23 cellular contexts compared by ENCODE assay signal in the genomic region with DNA sequence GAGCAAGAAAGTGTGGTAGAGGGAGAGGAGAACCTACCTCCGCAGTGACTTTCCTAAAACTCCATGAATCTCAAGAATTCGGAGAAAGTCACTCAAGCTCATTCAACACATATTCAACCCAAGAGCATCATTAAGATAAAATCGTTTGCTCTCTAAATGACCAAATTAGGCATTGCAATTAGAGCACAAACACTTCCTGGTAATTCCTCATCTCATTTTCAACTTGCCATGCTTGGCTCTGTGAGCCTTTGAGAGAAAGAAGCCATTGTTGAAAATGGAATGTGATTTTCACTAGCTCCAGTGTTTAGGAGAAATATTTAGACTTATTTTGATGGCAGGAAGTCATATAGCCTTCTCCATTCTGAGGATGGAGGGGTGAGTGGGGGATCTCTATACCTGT.
"Had no signal": no experiment of that assay in that cellular context is flagged by ENCODE, and none has a peak within 500 bp of the region (broad histone marks: within the 10 kb centered on the region; RNA-seq: fewer than 3 reads in every experiment).

No MANE protein-coding gene starts in this region.

- H3K4me3 Mint-ChIP-seq: activated B cell treated with CpG ODN at 0.5 μM for 24 hours; activated CD4-positive, alpha-beta T cell treated with anti-CD3 and anti-CD28 coated beads for 36 hours; activated naive CD8-positive, alpha-beta T cell treated with anti-CD3 and anti-CD28 coated beads, Interleukin-2, amount 10 ng/mL, durations not matched to agents 7 days and 5 days; activated T-cell treated with anti-CD3 and anti-CD28 coated beads, Interleukin-2, amount 50 U/mL, for 4 hours; memory B cell; naive B cell; T-helper 1 cell treated with Interleukin-12 subunit alpha and Interleukin-12 subunit beta and Interleukin-4 antibody, amounts not matched to agents 30 μg/mL and 1 μg/mL, for 36 hours had no signal

- H3K4me1 ChIP-seq: gastrocnemius medialis, psoas muscle, tibial artery had no signal

- H3K27me3 ChIP-seq: gastrocnemius medialis had no signal

- H3K9me3 ChIP-seq: gastrocnemius medialis, psoas muscle, tibial artery had no signal

- H3K4me1 Mint-ChIP-seq: activated B cell treated with CpG ODN at 0.5 μM for 24 hours; activated CD4-positive, alpha-beta T cell treated with anti-CD3 and anti-CD28 coated beads for 36 hours; activated naive CD8-positive, alpha-beta T cell treated with anti-CD3 and anti-CD28 coated beads, Interleukin-2, amount 10 ng/mL, durations not matched to agents 7 days and 5 days; memory B cell; naive B cell had no signal

- ATAC-seq: activated CD4-positive, alpha-beta T cell treated with anti-CD3 and anti-CD28 coated beads for 36 hours; activated T-cell treated with anti-CD3 and anti-CD28 coated beads, Interleukin-2, amount 50 U/mL, for 4 hours; esophagus mucosa; gastrocnemius medialis; left cardiac atrium; psoas muscle; right cardiac atrium; stimulated activated naive CD8-positive, alpha-beta T cell treated with anti-CD3 and anti-CD28 coated beads, Interleukin-15, Interleukin-2, amounts not matched to agents 100 U/mL and 50 U/mL, for 24 hours had no signal

- DNase-seq: activated B cell treated with CpG ODN at 0.5 μM for 24 hours; activated CD4-positive, alpha-beta T cell treated with anti-CD3 and anti-CD28 coated beads for 36 hours; activated CD4-positive, alpha-beta T cell treated with anti-CD3 and anti-CD28 coated beads, Interleukin-2, amount 50 U/mL, for 4 hours; activated CD8-positive, alpha-beta memory T cell treated with anti-CD3 and anti-CD28 coated beads, Interleukin-2, amount 50 U/mL, for 48 hours; activated naive CD4-positive, alpha-beta T cell treated with Interleukin-2 at 50 U/mL for 16 hours; activated naive CD8-positive, alpha-beta T cell treated with anti-CD3 and anti-CD28 coated beads, Interleukin-2, amount 10 ng/mL, durations not matched to agents 7 days and 5 days; activated T-cell treated with anti-CD3 and anti-CD28 coated beads, Interleukin-2, amount 50 U/mL, for 4 hours; amniotic stem cell; effector CD4-positive, alpha-beta T cell; gastrocnemius medialis; head of caudate nucleus; hypothalamus; left cardiac atrium; naive B cell; psoas muscle; right cardiac atrium; stimulated activated CD4-positive, alpha-beta T cell treated with anti-CD3 and anti-CD28 coated beads, Interleukin-4, amount 100 ng/mL, for 4 hours; stimulated activated naive CD8-positive, alpha-beta T cell treated with anti-CD3 and anti-CD28 coated beads, Interleukin-15, Interleukin-2, amounts not matched to agents 100 U/mL and 50 U/mL, for 24 hours; T1000; tibial artery had no signal

- H3K36me3 Mint-ChIP-seq: activated naive CD8-positive, alpha-beta T cell treated with anti-CD3 and anti-CD28 coated beads, Interleukin-2, amount 10 ng/mL, durations not matched to agents 7 days and 5 days; memory B cell; naive B cell had no signal

- H3K27ac ChIP-seq: gastrocnemius medialis, psoas muscle, tibial artery had no signal

- H3K9me3 Mint-ChIP-seq: activated B cell treated with CpG ODN at 0.5 μM for 24 hours; activated naive CD8-positive, alpha-beta T cell treated with anti-CD3 and anti-CD28 coated beads, Interleukin-2, amount 10 ng/mL, durations not matched to agents 7 days and 5 days; activated T-cell treated with anti-CD3 and anti-CD28 coated beads, Interleukin-2, amount 50 U/mL, for 4 hours; memory B cell; T-helper 1 cell treated with Interleukin-12 subunit alpha and Interleukin-12 subunit beta and Interleukin-4 antibody, amounts not matched to agents 30 μg/mL and 1 μg/mL, for 36 hours had no signal

- H3K36me3 ChIP-seq: gastrocnemius medialis, tibial artery had no signal

- H3K27me3 Mint-ChIP-seq: activated B cell treated with CpG ODN at 0.5 μM for 24 hours; activated naive CD8-positive, alpha-beta T cell treated with anti-CD3 and anti-CD28 coated beads, Interleukin-2, amount 10 ng/mL, durations not matched to agents 7 days and 5 days; naive B cell had no signal

- H3K4me3 ChIP-seq: gastrocnemius medialis, psoas muscle, tibial artery had no signal

- H3K27ac Mint-ChIP-seq: activated B cell treated with CpG ODN at 0.5 μM for 24 hours; activated CD4-positive, alpha-beta T cell treated with anti-CD3 and anti-CD28 coated beads for 36 hours; activated naive CD8-positive, alpha-beta T cell treated with anti-CD3 and anti-CD28 coated beads, Interleukin-2, amount 10 ng/mL, durations not matched to agents 7 days and 5 days; memory B cell; naive B cell; T-helper 1 cell treated with Interleukin-12 subunit alpha and Interleukin-12 subunit beta and Interleukin-4 antibody, amounts not matched to agents 30 μg/mL and 1 μg/mL, for 36 hours had no signal
